In the genomic region with DNA sequence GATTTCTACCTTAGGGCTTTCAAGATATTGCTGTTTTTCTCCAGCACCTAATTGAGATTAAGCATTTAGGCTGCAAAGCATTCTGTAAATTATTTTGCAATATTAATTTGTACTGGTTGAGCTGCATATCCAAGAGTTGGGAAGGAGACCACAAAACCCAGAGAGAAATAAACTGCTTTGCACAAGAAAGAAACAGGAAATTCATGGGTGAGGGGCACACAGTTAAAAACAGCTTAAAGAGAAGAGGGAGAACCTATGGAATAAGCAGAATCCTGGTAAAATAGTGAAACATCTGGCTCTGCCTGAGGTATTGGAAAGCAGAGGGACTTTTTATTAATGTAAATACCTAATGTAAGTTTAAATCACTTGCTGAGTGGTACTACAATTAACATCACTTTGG, we compare ENCODE assay signal across 2 cellular contexts.
TF ChIP-seq lines count a peak whose summit lies in the region.

No MANE protein-coding gene starts in this region.

TF ChIP-seq in GM23338, 12 proteins besides CTCF, POLR2A, EP300 and RAD21 (continued from another document):
- TF ChIP-seq ZNF462 (CRISPR knock-in tag; IDR thresholded peaks at IDR 0.05) (no peak), JUNB (IDR thresholded peaks at IDR 0.05; ENCODE audit: unreplicated experiment) (no peak), ETS1 (IDR thresholded peaks at IDR 0.05) (no peak), NANOG (IDR thresholded peaks at IDR 0.05; ENCODE audit: borderline replicate concordance) (no peak), ZNF114 (CRISPR knock-in tag; IDR thresholded peaks at IDR 0.05) (no peak), EZH2 (IDR thresholded peaks at IDR 0.05; ENCODE audit: low read depth, unreplicated experiment) (no peak), ZNF331 (CRISPR knock-in tag; IDR thresholded peaks at IDR 0.05; ENCODE audit: low read depth) (no peak), STAT1 (IDR thresholded peaks at IDR 0.05; ENCODE audit: unreplicated experiment) (no peak)
- TF ChIP-seq, protein P1, sequence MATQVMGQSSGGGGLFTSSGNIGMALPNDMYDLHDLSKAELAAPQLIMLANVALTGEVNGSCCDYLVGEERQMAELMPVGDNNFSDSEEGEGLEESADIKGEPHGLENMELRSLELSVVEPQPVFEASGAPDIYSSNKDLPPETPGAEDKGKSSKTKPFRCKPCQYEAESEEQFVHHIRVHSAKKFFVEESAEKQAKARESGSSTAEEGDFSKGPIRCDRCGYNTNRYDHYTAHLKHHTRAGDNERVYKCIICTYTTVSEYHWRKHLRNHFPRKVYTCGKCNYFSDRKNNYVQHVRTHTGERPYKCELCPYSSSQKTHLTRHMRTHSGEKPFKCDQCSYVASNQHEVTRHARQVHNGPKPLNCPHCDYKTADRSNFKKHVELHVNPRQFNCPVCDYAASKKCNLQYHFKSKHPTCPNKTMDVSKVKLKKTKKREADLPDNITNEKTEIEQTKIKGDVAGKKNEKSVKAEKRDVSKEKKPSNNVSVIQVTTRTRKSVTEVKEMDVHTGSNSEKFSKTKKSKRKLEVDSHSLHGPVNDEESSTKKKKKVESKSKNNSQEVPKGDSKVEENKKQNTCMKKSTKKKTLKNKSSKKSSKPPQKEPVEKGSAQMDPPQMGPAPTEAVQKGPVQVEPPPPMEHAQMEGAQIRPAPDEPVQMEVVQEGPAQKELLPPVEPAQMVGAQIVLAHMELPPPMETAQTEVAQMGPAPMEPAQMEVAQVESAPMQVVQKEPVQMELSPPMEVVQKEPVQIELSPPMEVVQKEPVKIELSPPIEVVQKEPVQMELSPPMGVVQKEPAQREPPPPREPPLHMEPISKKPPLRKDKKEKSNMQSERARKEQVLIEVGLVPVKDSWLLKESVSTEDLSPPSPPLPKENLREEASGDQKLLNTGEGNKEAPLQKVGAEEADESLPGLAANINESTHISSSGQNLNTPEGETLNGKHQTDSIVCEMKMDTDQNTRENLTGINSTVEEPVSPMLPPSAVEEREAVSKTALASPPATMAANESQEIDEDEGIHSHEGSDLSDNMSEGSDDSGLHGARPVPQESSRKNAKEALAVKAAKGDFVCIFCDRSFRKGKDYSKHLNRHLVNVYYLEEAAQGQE (IDR thresholded peaks at IDR 0.05; ENCODE audit: unreplicated experiment): no peak
TF ChIP-seq in GM23338: peak in this region for 0.

TF ChIP-seq in WTC11, 78 proteins besides CTCF, POLR2A, EP300 and RAD21 (continued from another document):
- TF ChIP-seq, protein P2, sequence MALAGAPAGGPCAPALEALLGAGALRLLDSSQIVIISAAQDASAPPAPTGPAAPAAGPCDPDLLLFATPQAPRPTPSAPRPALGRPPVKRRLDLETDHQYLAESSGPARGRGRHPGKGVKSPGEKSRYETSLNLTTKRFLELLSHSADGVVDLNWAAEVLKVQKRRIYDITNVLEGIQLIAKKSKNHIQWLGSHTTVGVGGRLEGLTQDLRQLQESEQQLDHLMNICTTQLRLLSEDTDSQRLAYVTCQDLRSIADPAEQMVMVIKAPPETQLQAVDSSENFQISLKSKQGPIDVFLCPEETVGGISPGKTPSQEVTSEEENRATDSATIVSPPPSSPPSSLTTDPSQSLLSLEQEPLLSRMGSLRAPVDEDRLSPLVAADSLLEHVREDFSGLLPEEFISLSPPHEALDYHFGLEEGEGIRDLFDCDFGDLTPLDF (CRISPR knock-in tag; IDR thresholded peaks at IDR 0.05): no peak
- TF ChIP-seq PRRX2 (CRISPR knock-in tag; IDR thresholded peaks at IDR 0.05) (no peak), ETV6 (CRISPR knock-in tag; IDR thresholded peaks at IDR 0.05) (no peak), TEAD4 (CRISPR knock-in tag; IDR thresholded peaks at IDR 0.05) (no peak), MYBL2 (CRISPR knock-in tag; IDR thresholded peaks at IDR 0.05) (no peak), RELA (CRISPR knock-in tag; IDR thresholded peaks at IDR 0.05; ENCODE audit: borderline replicate concordance) (no peak), CREB1 (CRISPR knock-in tag; IDR thresholded peaks at IDR 0.05) (no peak), ZNF121 (CRISPR knock-in tag; IDR thresholded peaks at IDR 0.05) (no peak), ZNF532 (CRISPR knock-in tag; IDR thresholded peaks at IDR 0.05; ENCODE audit: borderline replicate concordance) (no peak), ATF6 (CRISPR knock-in tag; IDR thresholded peaks at IDR 0.05) (no peak), ATF2 (CRISPR knock-in tag; IDR thresholded peaks at IDR 0.05; ENCODE audit: borderline replicate concordance, low read depth) (no peak), NFATC4 (CRISPR knock-in tag; IDR thresholded peaks at IDR 0.05) (no peak), USF2 (CRISPR knock-in tag; IDR thresholded peaks at IDR 0.05) (no peak)
- TF ChIP-seq, protein P3, sequence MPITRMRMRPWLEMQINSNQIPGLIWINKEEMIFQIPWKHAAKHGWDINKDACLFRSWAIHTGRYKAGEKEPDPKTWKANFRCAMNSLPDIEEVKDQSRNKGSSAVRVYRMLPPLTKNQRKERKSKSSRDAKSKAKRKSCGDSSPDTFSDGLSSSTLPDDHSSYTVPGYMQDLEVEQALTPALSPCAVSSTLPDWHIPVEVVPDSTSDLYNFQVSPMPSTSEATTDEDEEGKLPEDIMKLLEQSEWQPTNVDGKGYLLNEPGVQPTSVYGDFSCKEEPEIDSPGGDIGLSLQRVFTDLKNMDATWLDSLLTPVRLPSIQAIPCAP (CRISPR knock-in tag; IDR thresholded peaks at IDR 0.05): no peak
